22 cellular contexts compared by ENCODE assay signal in genomic region chr7:33707427-33707826, GRCh38.
DNase-seq lines count a peak whose midpoint lies in the region; ATAC-seq, FAIRE-seq and TF ChIP-seq lines count a peak whose summit lies in the region.
"Had no signal": no experiment of that assay in that cellular context is flagged by ENCODE, and none has a peak within 500 bp of the region (broad histone marks: within the 10 kb centered on the region; RNA-seq: fewer than 3 reads in every experiment).

No MANE protein-coding gene starts in this region.

- no peaks in the 10 kb centered on the region for H3K9me3 ChIP-seq in endothelial cell of umbilical vein (replicated peaks; ENCODE audit: control insufficient read depth, insufficient read depth, low read length)
- H3K9me3 ChIP-seq in neural progenitor cell (ENCODE audit: low read depth) = no peaks in the 10 kb centered on the region
- H3K9me3 ChIP-seq in Karpas-422 (ENCODE audit: low read length) = no peaks in the 10 kb centered on the region
- H3K9me3 ChIP-seq in tibial nerve = no peaks in the 10 kb centered on the region
- no peaks in the 10 kb centered on the region for H3K9me3 ChIP-seq in suprapubic skin
- H3K9me3 ChIP-seq: SJCRH30, upper lobe of left lung had no signal

- H3K36me3 Mint-ChIP-seq in GM23338 (ENCODE audit: low read depth) (peaks cover 7% of the 10 kb centered on the region), neural progenitor cell (no peaks in the 10 kb centered on the region)

- no peak overlapping the region for H3K4me3 ChIP-seq in GM23338
- H3K4me3 ChIP-seq in endothelial cell of umbilical vein (replicated peaks in 1 of 3; ENCODE audit: insufficient read depth in 1 of 3, low read depth in 1 of 3, low read length in 3 of 3) = no peak overlapping the region
- no peak overlapping the region for H3K4me3 ChIP-seq in neural progenitor cell
- H3K4me3 ChIP-seq in Karpas-422 (ENCODE audit: low read length) = no peak overlapping the region
- H3K4me3 ChIP-seq in tibial nerve = no peak overlapping the region
- H3K4me3 ChIP-seq in suprapubic skin = no peak overlapping the region
- H3K4me3 ChIP-seq: BLaER1 treated with 17β-estradiol and CSF1 and Interleukin-3, amounts not matched to agents 10 nM and 100 nM; SJCRH30; upper lobe of left lung had no signal

- H3K27ac ChIP-seq in GM23338 (ENCODE audit: low read depth) (no peak overlapping the region), endothelial cell of umbilical vein (ENCODE audit: insufficient read depth, low read depth, low read length) (no peak overlapping the region), neural progenitor cell (no peak overlapping the region), Karpas-422 (ENCODE audit: low read length) (no peak overlapping the region), tibial nerve (no peak overlapping the region), suprapubic skin (no peak overlapping the region)
- H3K27ac ChIP-seq: BLaER1 treated with 17β-estradiol and CSF1 and Interleukin-3, amounts not matched to agents 10 nM and 100 nM; SJCRH30 had no signal

- POLR2A ChIA-PET in endothelial cell of umbilical vein (lab: Charles Lee) = no interaction called here

- FAIRE-seq in endothelial cell of umbilical vein (lab: Jason Lieb, UNC) = no peak
- FAIRE-seq: RCC 7860 had no signal

- H4K20me1 ChIP-seq in GM23338 (replicated peaks; ENCODE audit: insufficient read depth) = no peaks in the 10 kb centered on the region
- H4K20me1 ChIP-seq in endothelial cell of umbilical vein (replicated peaks; ENCODE audit: control insufficient read depth, extremely low read depth, insufficient read depth, low read length) = no peaks in the 10 kb centered on the region
- peaks cover 3% of the 10 kb centered on the region for H4K20me1 ChIP-seq in neural progenitor cell (ENCODE audit: low read depth)
- H4K20me1 ChIP-seq in Karpas-422 (ENCODE audit: insufficient read depth, low read depth, low read length) = no peaks in the 10 kb centered on the region
- H4K20me1 ChIP-seq: BLaER1 treated with 17β-estradiol and CSF1 and Interleukin-3, amounts not matched to agents 10 nM and 100 nM had no signal

- H3K9ac ChIP-seq in endothelial cell of umbilical vein (replicated peaks; ENCODE audit: extremely low read depth, insufficient read depth, low read length) = no peak overlapping the region
- H3K9ac ChIP-seq in neural progenitor cell = no peak overlapping the region
- H3K9ac ChIP-seq in Karpas-422 (ENCODE audit: low read length) = no peak overlapping the region
- H3K9ac ChIP-seq: BLaER1 treated with 17β-estradiol and CSF1 and Interleukin-3, amounts not matched to agents 10 nM and 100 nM had no signal

- peaks cover 53% of the 10 kb centered on the region for H3K4me1 Mint-ChIP-seq in GM23338
- peaks cover 24% of the 10 kb centered on the region for H3K4me1 Mint-ChIP-seq in neural progenitor cell
- H3K4me1 Mint-ChIP-seq: activated CD4-positive, alpha-beta T cell treated with anti-CD3 and anti-CD28 coated beads, Interleukin-2, amount 10 ng/mL, durations not matched to agents 7 days and 5 days had no signal

- H3K27me3 ChIP-seq in GM23338 (ENCODE audit: insufficient read depth) (peaks cover 17% of the 10 kb centered on the region), endothelial cell of umbilical vein (ENCODE audit: control insufficient read depth in 2 of 2, insufficient read depth in 2 of 2, low read length in 2 of 2) (no peaks in the 10 kb centered on the region), neural progenitor cell (peaks cover 15% of the 10 kb centered on the region), Karpas-422 (ENCODE audit: low read length) (no peaks in the 10 kb centered on the region), tibial nerve (no peaks in the 10 kb centered on the region), suprapubic skin (no peaks in the 10 kb centered on the region)
- H3K27me3 ChIP-seq: BLaER1 treated with 17β-estradiol and CSF1 and Interleukin-3, amounts not matched to agents 10 nM and 100 nM; SJCRH30; upper lobe of left lung had no signal

- H3K4me2 ChIP-seq in GM23338 (peak overlapping the region; percentile 29), endothelial cell of umbilical vein (ENCODE audit: insufficient read depth, low read length) (no peak overlapping the region), neural progenitor cell (peak overlapping the region; percentile 65), Karpas-422 (ENCODE audit: low read depth, low read length, poor library complexity, severe bottlenecking) (no peak overlapping the region)
- H3K4me2 ChIP-seq: BLaER1 treated with 17β-estradiol and CSF1 and Interleukin-3, amounts not matched to agents 10 nM and 100 nM had no signal

- no peaks in the 10 kb centered on the region for H3K9me1 ChIP-seq in endothelial cell of umbilical vein (replicated peaks; ENCODE audit: control insufficient read depth, extremely low read depth, insufficient read depth, low read length)

- DNase-seq in AG08395 (ENCODE audit: low spot score) (peak; percentile 12), GM23338 (ENCODE audit: low spot score) (no peak), endothelial cell of umbilical vein (ENCODE audit: low read depth, low spot score) (no peak), neural progenitor cell (ENCODE audit: low spot score) (no peak), Karpas-422 (no peak), tibial nerve (ENCODE audit: low spot score in 2 of 2) (no peak), suprapubic skin (ENCODE audit: low spot score in 2 of 2) (no peak)
- DNase-seq in stimulated activated CD4-positive, alpha-beta T cell treated with anti-CD3 and anti-CD28 coated beads, Interleukin-1b, Interleukin-23, amount 100 ng/mL, for 48 hours = no peak
- DNase-seq: activated CD4-positive, alpha-beta T cell treated with anti-CD3 and anti-CD28 coated beads, Interleukin-2, amount 10 ng/mL, durations not matched to agents 7 days and 5 days; activated T-cell treated with anti-CD3 and anti-CD28 coated beads, Interleukin-2, amount 50 U/mL, for 48 hours; COR-L47; GF-D8; H9; KG1; midbrain; NCI-H1436; NCI-H526; upper lobe of left lung had no signal

- H3K4me1 ChIP-seq in GM23338 (ENCODE audit: insufficient read depth) (peaks cover 28% of the 10 kb centered on the region), endothelial cell of umbilical vein (ENCODE audit: control insufficient read depth, extremely low read depth, insufficient read depth, low read length) (peaks cover 5% of the 10 kb centered on the region), neural progenitor cell (peaks cover 42% of the 10 kb centered on the region), Karpas-422 (ENCODE audit: low read length) (no peaks in the 10 kb centered on the region), tibial nerve (peaks cover 0 to 18% (median 6%) of the 10 kb centered on the region in 4 donors), suprapubic skin (peaks cover 4% of the 10 kb centered on the region)
- H3K4me1 ChIP-seq: BLaER1 treated with 17β-estradiol and CSF1 and Interleukin-3, amounts not matched to agents 10 nM and 100 nM had no signal

- WGBS in tibial nerve, 2 donors = 35 to 39% methylated on average over 2 of the region's 2 CpGs
- 41% methylated on average over 2 of the region's 2 CpGs for WGBS in suprapubic skin

- TF ChIP-seq CTCF in GM23338 (conservative IDR thresholded peaks at IDR 0.05; ENCODE audit: low read depth in 2 of 2) = no peak
- no peak for TF ChIP-seq CTCF in endothelial cell of umbilical vein (IDR thresholded peaks at IDR 0.05; ENCODE audit: extremely low read depth in 1 of 2, insufficient read depth in 1 of 2, low read depth in 1 of 2, low read length in 2 of 2)
- TF ChIP-seq CTCF in neural progenitor cell (IDR thresholded peaks at IDR 0.05) = no peak
- no peak for TF ChIP-seq CTCF in tibial nerve (IDR thresholded peaks at IDR 0.05)
- no peak for TF ChIP-seq CTCF in suprapubic skin (IDR thresholded peaks at IDR 0.05)

- CTCF ChIA-PET in endothelial cell of umbilical vein (lab: Charles Lee) = interaction anchor here (0.8 to 1.9 kb wide), 3 partner anchors 188 to 248 kb away, joined by 3 to 5 read pairs (median 3); no protein-coding TSS in a partner anchor

- H3K4me3 Mint-ChIP-seq in GM23338 = no peak overlapping the region
- H3K4me3 Mint-ChIP-seq in neural progenitor cell = no peak overlapping the region
- H3K4me3 Mint-ChIP-seq: activated CD4-positive, alpha-beta T cell treated with anti-CD3 and anti-CD28 coated beads, Interleukin-2, amount 10 ng/mL, durations not matched to agents 7 days and 5 days; H9; neural crest cell had no signal

- peaks cover 7% of the 10 kb centered on the region for H3K9me3 Mint-ChIP-seq in GM23338
- peaks cover under 1% of the 10 kb centered on the region for H3K9me3 Mint-ChIP-seq in neural progenitor cell

- H3K9me2 ChIP-seq in GM23338 (ENCODE audit: insufficient read depth) (no peaks in the 10 kb centered on the region), Karpas-422 (replicated peaks; ENCODE audit: insufficient read depth, low read length) (no peaks in the 10 kb centered on the region)

- no peak for TF ChIP-seq POLR2A in endothelial cell of umbilical vein (IDR thresholded peaks at IDR 0.05; ENCODE audit: low read depth, low read length)
- no peak for TF ChIP-seq POLR2A in tibial nerve (IDR thresholded peaks at IDR 0.05)
- TF ChIP-seq POLR2A in suprapubic skin (IDR thresholded peaks at IDR 0.05) = no peak

- intact Hi-C loops in endothelial cell of umbilical vein (cut with micrococcal nuclease) = no loop called here

- H3K27me3 Mint-ChIP-seq in GM23338 (ENCODE audit: insufficient read depth, low read depth, poor library complexity) = peaks cover 11% of the 10 kb centered on the region
- H3K27me3 Mint-ChIP-seq in neural progenitor cell (ENCODE audit: insufficient read depth, low read depth) = peaks cover 4% of the 10 kb centered on the region
- H3K27me3 Mint-ChIP-seq: activated CD4-positive, alpha-beta T cell treated with anti-CD3 and anti-CD28 coated beads, Interleukin-2, amount 10 ng/mL, durations not matched to agents 7 days and 5 days had no signal

- H2AFZ ChIP-seq in GM23338 (no peak overlapping the region), endothelial cell of umbilical vein (ENCODE audit: low read depth, low read length) (peak overlapping the region; percentile 27), neural progenitor cell (replicated peaks) (no peak overlapping the region), Karpas-422 (ENCODE audit: low read length) (no peak overlapping the region)

- H3K36me3 ChIP-seq in GM23338 (ENCODE audit: insufficient read depth) (no peaks in the 10 kb centered on the region), endothelial cell of umbilical vein (ENCODE audit: control insufficient read depth in 2 of 2, extremely low read depth in 1 of 2, insufficient read depth in 2 of 2, low read length in 2 of 2) (no peaks in the 10 kb centered on the region), neural progenitor cell (peaks cover 3% of the 10 kb centered on the region), Karpas-422 (ENCODE audit: insufficient read depth, low read length) (no peaks in the 10 kb centered on the region), tibial nerve (no peaks in the 10 kb centered on the region), suprapubic skin (no peaks in the 10 kb centered on the region)
- H3K36me3 ChIP-seq: BLaER1 treated with 17β-estradiol and CSF1 and Interleukin-3, amounts not matched to agents 10 nM and 100 nM; SJCRH30; upper lobe of left lung had no signal

- H3K27ac Mint-ChIP-seq in GM23338 (no peak overlapping the region), neural progenitor cell (no peak overlapping the region)
- H3K27ac Mint-ChIP-seq: activated CD4-positive, alpha-beta T cell treated with anti-CD3 and anti-CD28 coated beads, Interleukin-2, amount 10 ng/mL, durations not matched to agents 7 days and 5 days; H9 had no signal

- ATAC-seq in GM23338 = no peak

- dilution Hi-C loops in endothelial cell of umbilical vein (cut with MboI; ENCODE audit: extremely low pct_ligation_motif_present, low sequenced_read_pairs) = no loop called here

- no peaks in the 10 kb centered on the region for H3K79me2 ChIP-seq in GM23338 (replicated peaks; ENCODE audit: insufficient read depth)
- no peaks in the 10 kb centered on the region for H3K79me2 ChIP-seq in endothelial cell of umbilical vein (ENCODE audit: control insufficient read depth, insufficient read depth, low read length)
- H3K79me2 ChIP-seq in neural progenitor cell (ENCODE audit: low read depth) = no peaks in the 10 kb centered on the region
- H3K79me2 ChIP-seq in Karpas-422 (ENCODE audit: low read length) = no peaks in the 10 kb centered on the region

- TF ChIP-seq EP300 in tibial nerve (IDR thresholded peaks at IDR 0.05) (no peak), suprapubic skin (IDR thresholded peaks at IDR 0.05) (no peak)

- H3F3A ChIP-seq in GM23338 (replicated peaks; ENCODE audit: low read depth) (no peaks in the 10 kb centered on the region), neural progenitor cell (ENCODE audit: low read depth) (peaks cover 24% of the 10 kb centered on the region)

- BruUV-seq in endothelial cell of umbilical vein (replicated peaks; lab: Mats Ljungman, UMichigan) = no TSS peak

Comparison
In these comparisons a context has a peak if more than half of its experiments do, and no peak if none do; other contexts are left out.
1. H3K4me2 ChIP-seq: peak in GM23338 (single experiment) and neural progenitor cell (single experiment); none in endothelial cell of umbilical vein (single experiment) and Karpas-422 (single experiment).